ENCODE assay signal across 10 cellular contexts in genomic region chr14:22547309-22547947, GRCh38. TPM values are rescaled to one million over a fixed set of nuclear protein-coding genes. Genes with fewer than 3 reads are reported as not detected.
DNase-seq lines count a peak whose midpoint lies in the region; ATAC-seq, FAIRE-seq and TF ChIP-seq lines count a peak whose summit lies in the region.
"Had no signal": no experiment of that assay in that cellular context is flagged by ENCODE, and none has a peak within 500 bp of the region (broad histone marks: within the 10 kb centered on the region; RNA-seq: fewer than 3 reads in every experiment).

No MANE protein-coding gene starts in this region.

- ATAC-seq in GM21737 (IDR thresholded peaks at IDR 0.05; ENCODE audit: unreplicated experiment): no peak
- no peak for ATAC-seq in HG02938 (IDR thresholded peaks at IDR 0.05; ENCODE audit: unreplicated experiment)

- no peak overlapping the region for H3K9ac ChIP-seq in GM23248
- H3K9ac ChIP-seq in skeletal muscle tissue (ENCODE audit: low read depth in 1 of 3, low read length in 3 of 3): peak overlapping the region in 1 of 3 donors; percentile 18

- H3K4me3 Mint-ChIP-seq in activated CD4-positive, alpha-beta memory T cell treated with anti-CD3 and anti-CD28 coated beads for 36 hours: peak overlapping the region; percentile 75

- H3K4me2 ChIP-seq in GM23248 (ENCODE audit: unreplicated experiment): no peak overlapping the region

- TF ChIP-seq POLR2A in H54 (IDR thresholded peaks at IDR 0.05; ENCODE audit: low read depth, low read length): no peak

- no peaks in the 10 kb centered on the region for H3K27me3 Mint-ChIP-seq in activated CD4-positive, alpha-beta memory T cell treated with anti-CD3 and anti-CD28 coated beads for 36 hours

- peak overlapping the region; percentile 99 for H3K27ac Mint-ChIP-seq in activated CD4-positive, alpha-beta memory T cell treated with anti-CD3 and anti-CD28 coated beads for 36 hours

- H3K4me3 ChIP-seq in GM23248 (no peak overlapping the region), skeletal muscle tissue (ENCODE audit: low read length in 3 of 3) (no peak overlapping the region), WERI-Rb-1 (ENCODE audit: low read depth, low read length) (no peak overlapping the region)

- no peak for FAIRE-seq in H54 (lab: Jason Lieb, UNC)

- WGBS in GM23248 (ENCODE audit: low coverage in 1 of 2, low lambda C conversion rate in 2 of 2, missing lambda C conversion rate in 2 of 2), 2 experiments: 56 to 59% methylated on average over 9 of the region's 9 CpGs

- no peaks in the 10 kb centered on the region for H3K79me2 ChIP-seq in GM23248 (ENCODE audit: insufficient read depth)

- in situ Hi-C loops in GM23248 (cut with MboI): loop anchor here (10.0 kb wide), 1 partner anchor 153 kb away; no protein-coding TSS in a partner anchor

- no peaks in the 10 kb centered on the region for H3K9me3 Mint-ChIP-seq in activated CD4-positive, alpha-beta memory T cell treated with anti-CD3 and anti-CD28 coated beads for 36 hours

- H3K27ac ChIP-seq in GM23248: no peak overlapping the region
- H3K27ac ChIP-seq in skeletal muscle tissue (ENCODE audit: low read depth, low read length): peak overlapping the region; percentile 67
- no peak overlapping the region for H3K27ac ChIP-seq in WERI-Rb-1
- H3K27ac ChIP-seq: epithelial cell of prostate had no signal

- no peaks in the 10 kb centered on the region for H3K9me3 ChIP-seq in GM23248 (ENCODE audit: low read depth)
- H3K9me3 ChIP-seq in skeletal muscle tissue (ENCODE audit: control insufficient read depth in 3 of 3, low read length in 3 of 3): no peaks in the 10 kb centered on the region
- H3K9me3 ChIP-seq in WERI-Rb-1 (ENCODE audit: severe bottlenecking): no peaks in the 10 kb centered on the region

- H3K4me1 ChIP-seq in GM23248 (ENCODE audit: insufficient read depth) (peaks cover 26% of the 10 kb centered on the region), skeletal muscle tissue (ENCODE audit: control insufficient read depth in 3 of 3, insufficient read depth in 3 of 3, low read length in 3 of 3) (peaks cover 29 to 33% (median 32%) of the 10 kb centered on the region in 3 donors)

- POLR2A ChIA-PET in activated CD4-positive, alpha-beta memory T cell treated with anti-CD3 and anti-CD28 coated beads for 36 hours (lab: Charles Lee): interaction anchor here (0.6 to 12.9 kb wide), 14 partner anchors 7 to 824 kb away, joined by 3 to 268 read pairs (median 16); no protein-coding TSS in a partner anchor

- peaks cover 96% of the 10 kb centered on the region for H3K4me1 Mint-ChIP-seq in activated CD4-positive, alpha-beta memory T cell treated with anti-CD3 and anti-CD28 coated beads for 36 hours (ENCODE audit: low read depth)

- intact Hi-C loops in activated CD4-positive, alpha-beta memory T cell treated with anti-CD3 and anti-CD28 coated beads for 36 hours (cut with micrococcal nuclease): no loop called here
- intact Hi-C loops in cardiac septum (cut with DNase I): loop anchor here (2.0 to 5.0 kb wide), 3 partner anchors 35 to 115 kb away; no protein-coding TSS in a partner anchor

- H3K36me3 Mint-ChIP-seq in activated CD4-positive, alpha-beta memory T cell treated with anti-CD3 and anti-CD28 coated beads for 36 hours: peaks cover 94% of the 10 kb centered on the region

- H4K20me1 ChIP-seq in GM23248 (ENCODE audit: insufficient read depth): no peaks in the 10 kb centered on the region

- peak; percentile 29 for DNase-seq in GM23248
- peak; percentile 38 for DNase-seq in activated CD4-positive, alpha-beta memory T cell treated with anti-CD3 and anti-CD28 coated beads for 36 hours
- peak; percentile 87 for DNase-seq in cardiac septum (ENCODE audit: low spot score)
- DNase-seq in H54 (ENCODE audit: insufficient read length, low spot score): no peak
- no peak for DNase-seq in WERI-Rb-1
- DNase-seq: NCI-H1092 had no signal

- no peaks in the 10 kb centered on the region for H3K27me3 ChIP-seq in GM23248 (replicated peaks; ENCODE audit: insufficient read depth)
- no peaks in the 10 kb centered on the region for H3K27me3 ChIP-seq in skeletal muscle tissue (ENCODE audit: control insufficient read depth in 3 of 3, insufficient read depth in 3 of 3, low read length in 3 of 3)
- H3K27me3 ChIP-seq in WERI-Rb-1 (ENCODE audit: insufficient read depth, low read depth, severe bottlenecking): no peaks in the 10 kb centered on the region

- no peaks in the 10 kb centered on the region for H3K9me2 ChIP-seq in GM23248 (ENCODE audit: insufficient read depth)

- no peak for TF ChIP-seq CTCF in WERI-Rb-1 (IDR thresholded peaks at IDR 0.05; ENCODE audit: low read depth, low read length)

- CTCF ChIA-PET in activated CD4-positive, alpha-beta memory T cell treated with anti-CD3 and anti-CD28 coated beads for 36 hours (lab: Charles Lee): interaction anchor here (0.5 to 4.1 kb wide), 9 partner anchors 9 to 698 kb away, joined by 3 to 36 read pairs (median 5); no protein-coding TSS in a partner anchor

- peak overlapping the region; percentile 71; the same call in 1 of the 2 replicates for H2AFZ ChIP-seq in GM23248

- peaks cover 11% of the 10 kb centered on the region; the same call in 1 of the 2 replicates for H3F3A ChIP-seq in GM23248 (ENCODE audit: insufficient read depth)

- H3K36me3 ChIP-seq in GM23248 (ENCODE audit: low read depth) (no peaks in the 10 kb centered on the region), skeletal muscle tissue (ENCODE audit: control insufficient read depth in 3 of 3, insufficient read depth in 3 of 3, low read length in 3 of 3) (no peaks in the 10 kb centered on the region), WERI-Rb-1 (no peaks in the 10 kb centered on the region)

RNA-seq across cellular contexts. Expression of gene DAD1, which starts 41.6 kb away (rescaled TPM):
- 369 and 375 TPM in 2 replicates for total RNA-seq in GM23248 (2014; rRNA removed; shearing (Covaris generic))
- polyA plus RNA-seq in GM23248 (2016; fragmentation: Nextera tagmentation; extraction: Ambion mirVana): 637 and 653 TPM in 2 replicates
- 100 to 1,000 TPM; 292 to 305 TPM for total RNA-seq in activated CD4-positive, alpha-beta memory T cell treated with anti-CD3 and anti-CD28 coated beads for 36 hours
- total RNA-seq in cardiac septum (134 TPM), skeletal muscle tissue (244 TPM)

RNA-seq across cellular contexts. Expression of gene ABHD4, which starts 50.7 kb away (rescaled TPM):
- total RNA-seq in GM23248 (2014; rRNA removed; shearing (Covaris generic)): 15.2 and 16.8 TPM in 2 replicates
- polyA plus RNA-seq in GM23248 (2016; fragmentation: Nextera tagmentation; extraction: Ambion mirVana): 26.5 and 27.8 TPM in 2 replicates
- total RNA-seq in activated CD4-positive, alpha-beta memory T cell treated with anti-CD3 and anti-CD28 coated beads for 36 hours: 10 to 100 TPM; 10.0 to 13.6 TPM
- total RNA-seq in cardiac septum (18.6 TPM), skeletal muscle tissue (3.7 TPM)

Comparison
In these comparisons a context has a peak if more than half of its experiments do, and no peak if none do; other contexts are left out.
1. DNase-seq: peak in GM23248 (single experiment), activated CD4-positive, alpha-beta memory T cell treated with anti-CD3 and anti-CD28 coated beads for 36 hours (single experiment) and cardiac septum (single experiment); none in H54 (single experiment) and WERI-Rb-1 (single experiment).